14 cellular contexts compared by ENCODE assay signal in the genomic region with DNA sequence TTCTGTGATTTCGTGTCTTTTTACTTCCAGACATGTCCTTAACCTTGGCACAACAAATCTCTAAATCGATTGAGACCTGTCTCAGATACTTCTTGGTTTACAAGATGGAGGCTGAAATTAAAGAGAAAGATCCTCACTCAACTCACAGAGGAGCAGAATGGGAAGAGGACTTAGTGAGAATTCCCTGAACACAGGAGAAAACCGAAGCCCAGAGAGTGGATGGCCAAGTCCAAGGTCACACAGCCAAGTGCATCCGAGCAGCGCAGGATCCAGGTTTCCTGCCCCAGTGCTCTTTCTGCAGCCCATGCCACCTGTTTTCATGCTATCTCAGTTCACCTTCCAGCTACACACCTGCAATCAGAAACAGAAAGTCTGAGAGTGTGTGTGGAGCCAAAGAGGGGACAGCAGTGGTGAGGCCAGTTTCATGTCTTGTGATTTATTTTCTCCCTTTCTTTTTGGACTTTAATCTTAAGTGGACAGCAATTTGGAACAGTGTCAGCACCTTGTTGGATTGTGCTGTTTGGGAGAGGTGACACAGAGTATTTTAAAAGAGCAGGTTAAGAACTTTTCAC.
DNase-seq lines count a peak whose midpoint lies in the region; ATAC-seq and TF ChIP-seq lines count a peak whose summit lies in the region.
"Had no signal": no experiment of that assay in that cellular context is flagged by ENCODE, and none has a peak within 500 bp of the region (broad histone marks: within the 10 kb centered on the region; RNA-seq: fewer than 3 reads in every experiment).

No MANE protein-coding gene starts in this region.

- DNase-seq in NCI-H345 (lab: John Stamatoyannopoulos, UW) (no peak), DMS79 treated with DMSO at 0.1 percent for 48 hours (lab: John Stamatoyannopoulos, UW) (no peak), NCI-H1048 (lab: John Stamatoyannopoulos, UW) (no peak)
- DNase-seq: activated CD4-positive, alpha-beta T cell treated with anti-CD3 and anti-CD28 coated beads for 36 hours; CD8-positive, alpha-beta T cell; gastrocnemius medialis; KBM-7 had no signal

- no peak for TF ChIP-seq CTCF in OCI-LY1 (IDR thresholded peaks at IDR 0.05; ENCODE audit: low read length)
- no peak for TF ChIP-seq CTCF in parathyroid adenoma (IDR thresholded peaks at IDR 0.05)

- peak overlapping the region; percentile 99 for H3K9ac ChIP-seq in OCI-LY1 (ENCODE audit: low read length)
- H3K9ac ChIP-seq in parathyroid adenoma: no peak overlapping the region

- H2AFZ ChIP-seq in OCI-LY1 (ENCODE audit: low read length) (no peak overlapping the region), parathyroid adenoma (peak overlapping the region; percentile 41)

- H3F3A ChIP-seq in OCI-LY1 (ENCODE audit: insufficient read depth, low read length): peaks cover 29% of the 10 kb centered on the region

- H3K4me1 ChIP-seq in OCI-LY1 (ENCODE audit: insufficient read depth, low read length, severe bottlenecking): peaks cover 92% of the 10 kb centered on the region
- peaks cover 69% of the 10 kb centered on the region for H3K4me1 ChIP-seq in parathyroid adenoma
- H3K4me1 ChIP-seq: gastrocnemius medialis, testis had no signal

- H3K9me3 ChIP-seq in OCI-LY1 (ENCODE audit: low read length) (no peaks in the 10 kb centered on the region), parathyroid adenoma (ENCODE audit: control insufficient read depth, low read length) (no peaks in the 10 kb centered on the region)
- H3K9me3 ChIP-seq: gastrocnemius medialis, testis had no signal

- no peaks in the 10 kb centered on the region for H3K9me2 ChIP-seq in OCI-LY1 (ENCODE audit: low read depth, low read length)

- no peaks in the 10 kb centered on the region for H3K27me3 ChIP-seq in OCI-LY1 (ENCODE audit: insufficient read depth, low read length)
- H3K27me3 ChIP-seq in parathyroid adenoma (ENCODE audit: control insufficient read depth, insufficient read depth, low read length): no peaks in the 10 kb centered on the region
- H3K27me3 ChIP-seq: gastrocnemius medialis, testis had no signal

- no peaks in the 10 kb centered on the region for H4K20me1 ChIP-seq in OCI-LY1 (ENCODE audit: insufficient read depth, low read length)

- no peaks in the 10 kb centered on the region for H3K79me2 ChIP-seq in OCI-LY1 (ENCODE audit: insufficient read depth, low read length)
- no peaks in the 10 kb centered on the region for H3K79me2 ChIP-seq in parathyroid adenoma

- H3K4me2 ChIP-seq in OCI-LY1 (ENCODE audit: low read length) (peak overlapping the region; percentile 95), parathyroid adenoma (ENCODE audit: low read length) (peak overlapping the region; percentile 64)

- ATAC-seq in GM19035 (IDR thresholded peaks at IDR 0.05; ENCODE audit: unreplicated experiment): peak; percentile 23
- ATAC-seq in HG02571 (IDR thresholded peaks at IDR 0.05; ENCODE audit: unreplicated experiment): peak; percentile 31
- ATAC-seq in HG03439 (IDR thresholded peaks at IDR 0.05; ENCODE audit: unreplicated experiment): no peak
- ATAC-seq: activated CD4-positive, alpha-beta T cell treated with anti-CD3 and anti-CD28 coated beads for 36 hours; CD8-positive, alpha-beta T cell; gastrocnemius medialis; sciatic nerve had no signal

- H3K4me3 ChIP-seq in OCI-LY1 (ENCODE audit: low read depth, low read length, poor library complexity, severe bottlenecking): peak overlapping the region; percentile 37
- H3K4me3 ChIP-seq in parathyroid adenoma (ENCODE audit: low read depth, low read length): peak overlapping the region; percentile 27
- H3K4me3 ChIP-seq: gastrocnemius medialis, testis had no signal

- H3K36me3 ChIP-seq in OCI-LY1 (ENCODE audit: insufficient read depth, low read length) (peaks cover 13% of the 10 kb centered on the region), parathyroid adenoma (ENCODE audit: control insufficient read depth, insufficient read depth, low read length) (no peaks in the 10 kb centered on the region)
- H3K36me3 ChIP-seq: gastrocnemius medialis had no signal

- H3K27ac ChIP-seq in OCI-LY1 (ENCODE audit: low read depth, low read length, poor library complexity, severe bottlenecking) (peak overlapping the region; percentile 100), parathyroid adenoma (peak overlapping the region; percentile 90)
- H3K27ac ChIP-seq: gastrocnemius medialis, testis had no signal
